In the genomic region with DNA sequence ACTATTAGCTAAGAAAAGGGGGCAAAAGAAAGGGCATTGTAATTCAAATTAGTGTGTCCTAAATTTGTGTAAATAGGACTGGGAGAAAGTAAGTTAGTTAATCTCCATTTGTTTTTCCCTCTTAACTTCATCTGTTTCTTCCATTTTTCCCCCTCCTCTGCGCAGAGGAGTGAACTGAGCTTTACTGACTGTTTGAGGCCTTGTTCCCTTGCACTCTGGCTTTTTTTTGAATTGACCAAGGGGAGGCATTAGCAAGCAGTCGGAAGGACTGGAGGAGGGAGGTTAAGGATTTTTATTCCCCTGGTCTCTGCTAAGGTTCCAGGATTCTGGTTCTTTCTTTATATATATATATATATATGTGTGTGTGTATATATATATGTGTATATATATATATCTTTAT, we compare ENCODE assay signal across 35 cellular contexts.
"Had no signal": no experiment of that assay in that cellular context is flagged by ENCODE, and none has a peak within 500 bp of the region (broad histone marks: within the 10 kb centered on the region; RNA-seq: fewer than 3 reads in every experiment).

No MANE protein-coding gene starts in this region.

- H3K4me1 Mint-ChIP-seq: activated CD4-positive, alpha-beta T cell treated with anti-CD3 and anti-CD28 coated beads for 36 hours; activated CD4-positive, alpha-beta T cell treated with anti-CD3 and anti-CD28 coated beads, Interleukin-2, amount 10 ng/mL, durations not matched to agents 24 days and 14 days; activated CD8-positive, alpha-beta memory T cell treated with anti-CD3 and anti-CD28 coated beads, Interleukin-2, amount 10 ng/mL, durations not matched to agents 7 days and 5 days; activated naive CD4-positive, alpha-beta T cell treated with anti-CD3 and anti-CD28 coated beads, Interleukin-2, amount 10 ng/mL, durations not matched to agents 7 days and 5 days; T-helper 17 cell had no signal

- H3K36me3 Mint-ChIP-seq: activated CD4-positive, alpha-beta memory T cell treated with anti-CD3 and anti-CD28 coated beads for 36 hours; activated CD8-positive, alpha-beta memory T cell treated with anti-CD3 and anti-CD28 coated beads, Interleukin-2, amount 10 ng/mL, durations not matched to agents 7 days and 5 days; activated naive CD4-positive, alpha-beta T cell treated with anti-CD3 and anti-CD28 coated beads, Interleukin-2, amount 10 ng/mL, durations not matched to agents 7 days and 5 days; activated naive CD4-positive, alpha-beta T cell treated with anti-CD3 and anti-CD28 coated beads, Interleukin-2, amount 50 U/mL, for 72 hours; brain had no signal

- H3K4me1 ChIP-seq: ascending aorta, breast epithelium, colonic mucosa, esophagus muscularis mucosa, gastrocnemius medialis, heart left ventricle had no signal

- H3K36me3 ChIP-seq: ascending aorta, breast epithelium, cardiac muscle cell, colonic mucosa, esophagus muscularis mucosa, gastrocnemius medialis, heart left ventricle, WERI-Rb-1 had no signal

- H3K27me3 ChIP-seq: ascending aorta, breast epithelium, cardiac muscle cell, colonic mucosa, dorsolateral prefrontal cortex, esophagus muscularis mucosa, foreskin keratinocyte, gastrocnemius medialis, heart left ventricle had no signal

- H3K9me3 ChIP-seq: ascending aorta, breast epithelium, colonic mucosa, esophagus muscularis mucosa, gastrocnemius medialis, heart left ventricle had no signal

- H3K9me3 Mint-ChIP-seq: activated CD4-positive, alpha-beta memory T cell treated with anti-CD3 and anti-CD28 coated beads for 36 hours; activated CD4-positive, alpha-beta T cell treated with anti-CD3 and anti-CD28 coated beads, Interleukin-2, amount 10 ng/mL, durations not matched to agents 24 days and 14 days; activated naive CD4-positive, alpha-beta T cell treated with anti-CD3 and anti-CD28 coated beads, Interleukin-2, amount 10 ng/mL, durations not matched to agents 7 days and 5 days; activated naive CD4-positive, alpha-beta T cell treated with anti-CD3 and anti-CD28 coated beads, Interleukin-2, amount 50 U/mL, for 72 hours; activated naive CD8-positive, alpha-beta T cell treated with anti-CD3 and anti-CD28 coated beads, Interleukin-2, amount 10 ng/mL, durations not matched to agents 7 days and 5 days; brain; dendritic cell treated with granulocyte-macrophage colony-stimulating factor and Interleukin-4, amounts not matched to agents 40 ng/mL and 50 ng/mL, for 4 days; T-helper 2 cell treated with Interferon-gamma antibody and Interleukin-4, amounts not matched to agents 5 μg/mL and 100 μg/mL, for 36 hours had no signal

- DNase-seq: activated CD4-positive, alpha-beta memory T cell treated with anti-CD3 and anti-CD28 coated beads for 36 hours; activated CD4-positive, alpha-beta T cell treated with anti-CD3 and anti-CD28 coated beads for 36 hours; activated CD4-positive, alpha-beta T cell treated with anti-CD3 and anti-CD28 coated beads, Interleukin-2, amount 10 ng/mL, durations not matched to agents 24 days and 14 days; activated CD4-positive, CD25-positive, alpha-beta regulatory T cell; activated CD4-positive, CD25-positive, alpha-beta regulatory T cell treated with anti-CD3 and anti-CD28 coated beads, Interleukin-2, amount 50 U/mL, for 72 hours; activated CD8-positive, alpha-beta memory T cell treated with anti-CD3 and anti-CD28 coated beads, Interleukin-2, amount 10 ng/mL, durations not matched to agents 7 days and 5 days; activated CD8-positive, alpha-beta memory T cell treated with anti-CD3 and anti-CD28 coated beads, Interleukin-2, amount 50 U/mL, for 4 hours; activated CD8-positive, alpha-beta T cell treated with anti-CD3 and anti-CD28 coated beads, Interleukin-2, amount 10 ng/mL, durations not matched to agents 7 days and 5 days; activated gamma-delta T cell; activated naive CD4-positive, alpha-beta T cell; activated naive CD4-positive, alpha-beta T cell treated with anti-CD3 and anti-CD28 coated beads, Interleukin-2, amount 10 ng/mL, durations not matched to agents 7 days and 5 days; activated naive CD8-positive, alpha-beta T cell treated with anti-CD3 and anti-CD28 coated beads, Interleukin-2, amount 10 ng/mL, durations not matched to agents 7 days and 5 days; activated T-cell treated with anti-CD3 and anti-CD28 coated beads, Interleukin-2, amount 50 U/mL, for 1 hour; activated T-cell treated with anti-CD3 and anti-CD28 coated beads, Interleukin-2, amount 50 U/mL, for 48 hours; central memory CD4-positive, alpha-beta T cell; cerebellar nuclear complex; colonic mucosa; dorsolateral prefrontal cortex; effector memory CD4-positive, alpha-beta T cell; erythroblast; foreskin keratinocyte; gastrocnemius medialis; glutamatergic neuron; heart left ventricle; T-helper 17 cell; T1000; WERI-Rb-1 had no signal

- H3K4me3 Mint-ChIP-seq: activated CD4-positive, alpha-beta memory T cell treated with anti-CD3 and anti-CD28 coated beads for 36 hours; activated CD4-positive, alpha-beta T cell treated with anti-CD3 and anti-CD28 coated beads for 36 hours; activated CD4-positive, alpha-beta T cell treated with anti-CD3 and anti-CD28 coated beads, Interleukin-2, amount 10 ng/mL, durations not matched to agents 24 days and 14 days; activated CD8-positive, alpha-beta memory T cell treated with anti-CD3 and anti-CD28 coated beads, Interleukin-2, amount 10 ng/mL, durations not matched to agents 7 days and 5 days; activated CD8-positive, alpha-beta T cell treated with anti-CD3 and anti-CD28 coated beads, Interleukin-2, amount 10 ng/mL, durations not matched to agents 7 days and 5 days; activated naive CD4-positive, alpha-beta T cell treated with anti-CD3 and anti-CD28 coated beads, Interleukin-2, amount 10 ng/mL, durations not matched to agents 7 days and 5 days; activated naive CD8-positive, alpha-beta T cell treated with anti-CD3 and anti-CD28 coated beads, Interleukin-2, amount 10 ng/mL, durations not matched to agents 7 days and 5 days; brain; dendritic cell treated with granulocyte-macrophage colony-stimulating factor and Interleukin-4, amounts not matched to agents 40 ng/mL and 50 ng/mL, for 4 days; T-helper 17 cell; T-helper 2 cell treated with Interferon-gamma antibody and Interleukin-4, amounts not matched to agents 5 μg/mL and 100 μg/mL, for 36 hours had no signal

- H3K27me3 Mint-ChIP-seq: activated CD4-positive, alpha-beta memory T cell treated with anti-CD3 and anti-CD28 coated beads for 36 hours; activated CD4-positive, alpha-beta T cell treated with anti-CD3 and anti-CD28 coated beads for 36 hours; activated CD4-positive, alpha-beta T cell treated with anti-CD3 and anti-CD28 coated beads, Interleukin-2, amount 10 ng/mL, durations not matched to agents 24 days and 14 days; activated CD8-positive, alpha-beta memory T cell treated with anti-CD3 and anti-CD28 coated beads, Interleukin-2, amount 10 ng/mL, durations not matched to agents 7 days and 5 days; activated naive CD4-positive, alpha-beta T cell treated with anti-CD3 and anti-CD28 coated beads, Interleukin-2, amount 10 ng/mL, durations not matched to agents 7 days and 5 days; activated naive CD8-positive, alpha-beta T cell treated with anti-CD3 and anti-CD28 coated beads, Interleukin-2, amount 10 ng/mL, durations not matched to agents 7 days and 5 days; brain; dendritic cell treated with granulocyte-macrophage colony-stimulating factor and Interleukin-4, amounts not matched to agents 40 ng/mL and 50 ng/mL, for 4 days; T-helper 17 cell had no signal

- H3K27ac ChIP-seq: ascending aorta, breast epithelium, cardiac muscle cell, colonic mucosa, dorsolateral prefrontal cortex, esophagus muscularis mucosa, foreskin keratinocyte, gastrocnemius medialis, heart left ventricle, WERI-Rb-1 had no signal

- H3K27ac Mint-ChIP-seq: activated CD4-positive, alpha-beta memory T cell treated with anti-CD3 and anti-CD28 coated beads for 36 hours; activated CD4-positive, alpha-beta T cell treated with anti-CD3 and anti-CD28 coated beads for 36 hours; activated CD4-positive, alpha-beta T cell treated with anti-CD3 and anti-CD28 coated beads, Interleukin-2, amount 10 ng/mL, durations not matched to agents 24 days and 14 days; activated CD8-positive, alpha-beta memory T cell treated with anti-CD3 and anti-CD28 coated beads, Interleukin-2, amount 10 ng/mL, durations not matched to agents 7 days and 5 days; activated CD8-positive, alpha-beta T cell treated with anti-CD3 and anti-CD28 coated beads, Interleukin-2, amount 10 ng/mL, durations not matched to agents 7 days and 5 days; activated naive CD4-positive, alpha-beta T cell treated with anti-CD3 and anti-CD28 coated beads, Interleukin-2, amount 10 ng/mL, durations not matched to agents 7 days and 5 days; activated naive CD4-positive, alpha-beta T cell treated with anti-CD3 and anti-CD28 coated beads, Interleukin-2, amount 50 U/mL, for 72 hours; activated naive CD8-positive, alpha-beta T cell treated with anti-CD3 and anti-CD28 coated beads, Interleukin-2, amount 10 ng/mL, durations not matched to agents 7 days and 5 days; brain; dendritic cell treated with granulocyte-macrophage colony-stimulating factor and Interleukin-4, amounts not matched to agents 40 ng/mL and 50 ng/mL, for 4 days; T-helper 17 cell; T-helper 2 cell treated with Interferon-gamma antibody and Interleukin-4, amounts not matched to agents 5 μg/mL and 100 μg/mL, for 36 hours had no signal

- ATAC-seq: activated CD4-positive, alpha-beta T cell treated with anti-CD3 and anti-CD28 coated beads for 36 hours; activated CD8-positive, alpha-beta memory T cell treated with anti-CD3 and anti-CD28 coated beads, Interleukin-2, amount 10 ng/mL, durations not matched to agents 7 days and 5 days; activated CD8-positive, alpha-beta T cell treated with anti-CD3 and anti-CD28 coated beads, Interleukin-2, amount 10 ng/mL, durations not matched to agents 7 days and 5 days; activated naive CD4-positive, alpha-beta T cell treated with anti-CD3 and anti-CD28 coated beads, Interleukin-2, amount 50 U/mL, for 72 hours; foreskin keratinocyte; gastrocnemius medialis; heart left ventricle; T-helper 17 cell had no signal

- H3K4me3 ChIP-seq: ascending aorta, breast epithelium, cardiac muscle cell, colonic mucosa, dorsolateral prefrontal cortex, esophagus muscularis mucosa, gastrocnemius medialis, heart left ventricle had no signal
